30 cellular contexts compared by ENCODE assay signal in genomic region chr2:146561996-146562395, GRCh38.
"Had no signal": no experiment of that assay in that cellular context is flagged by ENCODE, and none has a peak within 500 bp of the region (broad histone marks: within the 10 kb centered on the region; RNA-seq: fewer than 3 reads in every experiment).

No MANE protein-coding gene starts in this region.

- H3K27ac Mint-ChIP-seq: activated CD4-positive, alpha-beta memory T cell treated with anti-CD3 and anti-CD28 coated beads, Interleukin-2, amount 10 ng/mL, durations not matched to agents 7 days and 5 days; activated CD4-positive, alpha-beta T cell treated with anti-CD3 and anti-CD28 coated beads, Interleukin-2, amount 10 ng/mL, durations not matched to agents 7 days and 5 days; activated naive CD4-positive, alpha-beta T cell treated with anti-CD3 and anti-CD28 coated beads for 36 hours; activated naive CD4-positive, alpha-beta T cell treated with anti-CD3 and anti-CD28 coated beads, Interleukin-2, amount 50 U/mL, for 24 hours; activated naive CD8-positive, alpha-beta T cell treated with anti-CD3 and anti-CD28 coated beads for 36 hours; activated naive CD8-positive, alpha-beta T cell treated with anti-CD3 and anti-CD28 coated beads, Interleukin-2, amount 50 U/mL, for 24 hours; activated T-helper 1 cell treated with anti-CD3 and anti-CD28 coated beads, Interleukin-12 subunit alpha, Interleukin-12 subunit beta, Interleukin-2, Interleukin-4 antibody, amounts not matched to agents 30 ng/mL and 10 ng/mL and 1 ng/mL, durations not matched to agents 14 hours and 24 hours and 36 hours; activated T-helper 2 cell treated with anti-CD3 and anti-CD28 coated beads, Interferon-gamma antibody, Interleukin-2, Interleukin-4, amounts not matched to agents 10 μg/mL and 5 μg/mL and 100 μg/mL, durations not matched to agents 14 hours and 24 hours and 36 hours had no signal

- H3K4me3 Mint-ChIP-seq: activated CD4-positive, alpha-beta memory T cell treated with anti-CD3 and anti-CD28 coated beads, Interleukin-2, amount 10 ng/mL, durations not matched to agents 7 days and 5 days; activated CD4-positive, alpha-beta T cell treated with anti-CD3 and anti-CD28 coated beads, Interleukin-2, amount 10 ng/mL, durations not matched to agents 7 days and 5 days; activated naive CD4-positive, alpha-beta T cell treated with anti-CD3 and anti-CD28 coated beads for 36 hours; activated naive CD4-positive, alpha-beta T cell treated with anti-CD3 and anti-CD28 coated beads, Interleukin-2, amount 50 U/mL, for 24 hours; activated naive CD8-positive, alpha-beta T cell treated with anti-CD3 and anti-CD28 coated beads for 36 hours; activated naive CD8-positive, alpha-beta T cell treated with anti-CD3 and anti-CD28 coated beads, Interleukin-2, amount 50 U/mL, for 24 hours; activated T-helper 1 cell treated with anti-CD3 and anti-CD28 coated beads, Interleukin-12 subunit alpha, Interleukin-12 subunit beta, Interleukin-2, Interleukin-4 antibody, amounts not matched to agents 30 ng/mL and 10 ng/mL and 1 ng/mL, durations not matched to agents 14 hours and 24 hours and 36 hours had no signal

- H3K4me3 ChIP-seq: adrenal gland, body of pancreas, cardiac muscle cell, colonic mucosa, esophagus squamous epithelium, gastroesophageal sphincter, heart right ventricle had no signal

- H3K4me1 ChIP-seq: adrenal gland, body of pancreas, colonic mucosa, esophagus squamous epithelium, gastroesophageal sphincter, heart right ventricle had no signal

- H3K27me3 Mint-ChIP-seq: activated CD4-positive, alpha-beta memory T cell treated with anti-CD3 and anti-CD28 coated beads, Interleukin-2, amount 10 ng/mL, durations not matched to agents 7 days and 5 days; activated CD4-positive, alpha-beta T cell treated with anti-CD3 and anti-CD28 coated beads, Interleukin-2, amount 10 ng/mL, durations not matched to agents 7 days and 5 days; activated naive CD4-positive, alpha-beta T cell treated with anti-CD3 and anti-CD28 coated beads, Interleukin-2, amount 50 U/mL, for 24 hours; activated naive CD8-positive, alpha-beta T cell treated with anti-CD3 and anti-CD28 coated beads for 36 hours; activated naive CD8-positive, alpha-beta T cell treated with anti-CD3 and anti-CD28 coated beads, Interleukin-2, amount 50 U/mL, for 24 hours had no signal

- DNase-seq: activated CD4-positive, alpha-beta memory T cell treated with anti-CD3 and anti-CD28 coated beads, Interleukin-2, amount 10 ng/mL, durations not matched to agents 7 days and 5 days; activated CD4-positive, alpha-beta T cell treated with anti-CD3 and anti-CD28 coated beads for 1 hour; activated CD4-positive, alpha-beta T cell treated with anti-CD3 and anti-CD28 coated beads for 4 hours; activated CD4-positive, alpha-beta T cell treated with anti-CD3 and anti-CD28 coated beads, Interleukin-2, amount 10 ng/mL, durations not matched to agents 7 days and 5 days; activated CD4-positive, alpha-beta T cell treated with anti-CD3 and anti-CD28 coated beads, Interleukin-2, amount 50 U/mL, for 4 hours; activated effector memory CD4-positive, alpha-beta T cell treated with anti-CD3 and anti-CD28 coated beads, Interleukin-2, amount 50 U/mL, for 16 hours; activated naive CD4-positive, alpha-beta T cell treated with anti-CD3 and anti-CD28 coated beads for 36 hours; activated naive CD8-positive, alpha-beta T cell treated with anti-CD3 and anti-CD28 coated beads for 36 hours; activated naive CD8-positive, alpha-beta T cell treated with anti-CD3 and anti-CD28 coated beads, Interleukin-2, amount 50 U/mL, for 24 hours; activated T-cell treated with anti-CD3 and anti-CD28 coated beads, Interleukin-2, amount 50 U/mL, for 48 hours; adrenal gland; amygdala; aorta; body of pancreas; central memory CD4-positive, alpha-beta T cell; cerebellar nuclear complex; colonic mucosa; effector CD8-positive, alpha-beta T cell; esophagus squamous epithelium; foreskin melanocyte; heart right ventricle; T-helper 2 cell had no signal

- H3K27ac ChIP-seq: adrenal gland, body of pancreas, cardiac muscle cell, colonic mucosa, epithelial cell of prostate, esophagus squamous epithelium, gastroesophageal sphincter, heart right ventricle had no signal

- H3K36me3 ChIP-seq: adrenal gland, cardiac muscle cell, colonic mucosa, esophagus squamous epithelium, gastroesophageal sphincter, heart right ventricle had no signal

- FAIRE-seq: endometrium, endothelial cell of umbilical vein had no signal

- H3K36me3 Mint-ChIP-seq: activated naive CD4-positive, alpha-beta T cell treated with anti-CD3 and anti-CD28 coated beads, Interleukin-2, amount 50 U/mL, for 24 hours; activated naive CD8-positive, alpha-beta T cell treated with anti-CD3 and anti-CD28 coated beads for 36 hours had no signal

- H3K4me1 Mint-ChIP-seq: activated CD4-positive, alpha-beta memory T cell treated with anti-CD3 and anti-CD28 coated beads, Interleukin-2, amount 10 ng/mL, durations not matched to agents 7 days and 5 days; activated CD4-positive, alpha-beta T cell treated with anti-CD3 and anti-CD28 coated beads, Interleukin-2, amount 10 ng/mL, durations not matched to agents 7 days and 5 days; activated naive CD4-positive, alpha-beta T cell treated with anti-CD3 and anti-CD28 coated beads, Interleukin-2, amount 50 U/mL, for 24 hours; activated naive CD8-positive, alpha-beta T cell treated with anti-CD3 and anti-CD28 coated beads for 36 hours; activated naive CD8-positive, alpha-beta T cell treated with anti-CD3 and anti-CD28 coated beads, Interleukin-2, amount 50 U/mL, for 24 hours had no signal

- H3K9me3 Mint-ChIP-seq: activated CD4-positive, alpha-beta memory T cell treated with anti-CD3 and anti-CD28 coated beads, Interleukin-2, amount 10 ng/mL, durations not matched to agents 7 days and 5 days; activated CD4-positive, alpha-beta T cell treated with anti-CD3 and anti-CD28 coated beads, Interleukin-2, amount 10 ng/mL, durations not matched to agents 7 days and 5 days; activated naive CD4-positive, alpha-beta T cell treated with anti-CD3 and anti-CD28 coated beads for 36 hours; activated naive CD8-positive, alpha-beta T cell treated with anti-CD3 and anti-CD28 coated beads for 36 hours; activated naive CD8-positive, alpha-beta T cell treated with anti-CD3 and anti-CD28 coated beads, Interleukin-2, amount 50 U/mL, for 24 hours; activated T-helper 1 cell treated with anti-CD3 and anti-CD28 coated beads, Interleukin-12 subunit alpha, Interleukin-12 subunit beta, Interleukin-2, Interleukin-4 antibody, amounts not matched to agents 30 ng/mL and 10 ng/mL and 1 ng/mL, durations not matched to agents 14 hours and 24 hours and 36 hours; activated T-helper 2 cell treated with anti-CD3 and anti-CD28 coated beads, Interferon-gamma antibody, Interleukin-2, Interleukin-4, amounts not matched to agents 10 μg/mL and 5 μg/mL and 100 μg/mL, durations not matched to agents 14 hours and 24 hours and 36 hours had no signal

- ATAC-seq: activated naive CD8-positive, alpha-beta T cell treated with anti-CD3 and anti-CD28 coated beads, Interleukin-2, amount 50 U/mL, for 24 hours; body of pancreas; gastroesophageal sphincter; heart right ventricle had no signal

- H3K9me3 ChIP-seq: adrenal gland, body of pancreas, colonic mucosa, esophagus squamous epithelium, gastroesophageal sphincter, heart right ventricle had no signal

- H3K27me3 ChIP-seq: adrenal gland, body of pancreas, cardiac muscle cell, colonic mucosa, esophagus squamous epithelium, gastroesophageal sphincter, heart right ventricle had no signal
